Comparison of ENCODE assay signal across 20 cellular contexts in the genomic region with DNA sequence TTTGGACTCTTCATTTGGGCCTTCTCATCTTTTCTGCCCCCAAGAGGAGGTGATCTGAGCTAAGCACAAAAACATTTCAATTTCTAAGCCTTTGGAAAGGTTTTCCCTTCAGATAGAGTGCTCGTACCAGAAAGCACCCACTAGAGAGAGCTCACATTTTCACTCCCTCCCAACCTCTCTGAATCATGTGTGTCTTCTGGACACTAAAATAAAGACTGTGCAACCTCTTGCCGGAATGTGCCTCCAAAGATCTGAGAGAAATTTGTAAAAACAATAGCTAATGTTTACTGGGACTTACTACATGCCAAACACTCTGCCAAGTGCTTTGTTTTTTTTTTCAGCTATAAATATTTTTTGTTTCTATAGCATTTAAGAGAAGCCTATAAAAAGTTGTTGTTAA.
A peak's percentile ranks its signal among the peaks of the same experiment; 100 is the strongest.
DNase-seq lines count a peak whose midpoint lies in the region; ATAC-seq, FAIRE-seq and TF ChIP-seq lines count a peak whose summit lies in the region.
"Had no signal": no experiment of that assay in that cellular context is flagged by ENCODE, and none has a peak within 500 bp of the region (broad histone marks: within the 10 kb centered on the region; RNA-seq: fewer than 3 reads in every experiment).

No MANE protein-coding gene starts in this region.

- no peaks in the 10 kb centered on the region for H3K79me1 ChIP-seq in H1 (ENCODE audit: low read depth, low read length)

- no peak overlapping the region for H4K5ac ChIP-seq in H1 (ENCODE audit: insufficient read length, low read depth, low read length)

- H4K8ac ChIP-seq in H1 (ENCODE audit: extremely low read depth, insufficient read depth, low read length): peak overlapping the region; percentile 45; the same call in 1 of the 2 replicates

- no peak overlapping the region for H3K4me3 Mint-ChIP-seq in HFFc6
- H3K4me3 Mint-ChIP-seq: CD4-positive, CD25-positive, alpha-beta regulatory T cell had no signal

- DNase-seq in HFFc6 (no peak), H1 (ENCODE audit: low read depth in 1 of 2, low spot score in 2 of 2) (no peak), fibroblast of villous mesenchyme (ENCODE audit: low read depth) (peak; percentile 59), sciatic nerve (ENCODE audit: low spot score) (no peak), NCI-H2171 treated with DMSO at 0.1 percent for 48 hours (lab: John Stamatoyannopoulos, UW) (no peak), aorta (no peak), breast epithelium (ENCODE audit: low spot score in 2 of 2) (no peak)
- DNase-seq: CD4-positive, CD25-positive, alpha-beta regulatory T cell; NCI-H1048; NCI-H1436; NCI-H1930; NCI-H526; OCI-M1; SJCRH30 had no signal

- H3K4me1 ChIP-seq in H1 (replicated peaks in 1 of 4; ENCODE audit: control insufficient read depth in 3 of 4, insufficient read depth in 4 of 4, low read length in 3 of 4): no peaks in the 10 kb centered on the region
- H3K4me1 ChIP-seq in aorta (ENCODE audit: control insufficient read depth in 1 of 2, insufficient read depth in 2 of 2, low read length in 2 of 2): peaks cover 3 to 7% of the 10 kb centered on the region in 2 donors
- H3K4me1 ChIP-seq in breast epithelium: no peaks in the 10 kb centered on the region
- H3K4me1 ChIP-seq: A549, SJCRH30 had no signal

- peaks cover 73% of the 10 kb centered on the region for H3K4me1 Mint-ChIP-seq in HFFc6 (ENCODE audit: low read depth)
- H3K4me1 Mint-ChIP-seq: CD4-positive, CD25-positive, alpha-beta regulatory T cell had no signal

- H3K4me2 ChIP-seq in H1 (ENCODE audit: insufficient read depth in 1 of 2, low read depth in 2 of 2, low read length in 2 of 2): no peak overlapping the region
- H3K4me2 ChIP-seq: A549 had no signal

- no peak for FAIRE-seq in H1 (lab: Jason Lieb, UNC)
- FAIRE-seq: A549, GM19239, H54, K562, RCC 7860 had no signal

- H3K36me3 Mint-ChIP-seq in HFFc6 (ENCODE audit: low read depth): no peaks in the 10 kb centered on the region; the same call in 1 of the 2 replicates
- H3K36me3 Mint-ChIP-seq: CD4-positive, CD25-positive, alpha-beta regulatory T cell had no signal

- H3K9me3 Mint-ChIP-seq in HFFc6: no peaks in the 10 kb centered on the region

- TF ChIP-seq CTCF in HFFc6 (IDR thresholded peaks at IDR 0.05): no peak
- no peak for TF ChIP-seq CTCF in H1 (IDR thresholded peaks at IDR 0.05; ENCODE audit: control extremely low read depth in 1 of 3, insufficient read depth in 1 of 3, low read depth in 1 of 3, low read length in 3 of 3)
- no peak for TF ChIP-seq CTCF in fibroblast of villous mesenchyme (IDR thresholded peaks at IDR 0.05; ENCODE audit: insufficient read depth, low read depth, low read length)
- TF ChIP-seq CTCF in breast epithelium (IDR thresholded peaks at IDR 0.05): no peak

- H4K91ac ChIP-seq in H1 (replicated peaks; ENCODE audit: insufficient read length, low read length): no peak overlapping the region

- H3K9me3 ChIP-seq in H1 (ENCODE audit: insufficient read depth in 2 of 2, low read depth in 1 of 2, low read length in 1 of 2): no peaks in the 10 kb centered on the region
- no peaks in the 10 kb centered on the region for H3K9me3 ChIP-seq in aorta (ENCODE audit: control insufficient read depth, low read length)
- no peaks in the 10 kb centered on the region for H3K9me3 ChIP-seq in breast epithelium
- H3K9me3 ChIP-seq: A549 had no signal

- no peaks in the 10 kb centered on the region for H3K36me3 ChIP-seq in H1 (ENCODE audit: control insufficient read depth in 2 of 4, insufficient read depth in 4 of 4, low read length in 3 of 4)
- no peaks in the 10 kb centered on the region for H3K36me3 ChIP-seq in aorta (ENCODE audit: control insufficient read depth in 1 of 2, insufficient read depth in 2 of 2, low read length in 1 of 2)
- H3K36me3 ChIP-seq in breast epithelium: no peaks in the 10 kb centered on the region
- H3K36me3 ChIP-seq: SJCRH30 had no signal

- no peak overlapping the region for H3K27ac ChIP-seq in H1 (ENCODE audit: low read depth, low read length)
- H3K27ac ChIP-seq in aorta (ENCODE audit: low read depth in 1 of 2, low read length in 2 of 2): no peak overlapping the region
- no peak overlapping the region for H3K27ac ChIP-seq in breast epithelium
- H3K27ac ChIP-seq: A549, SJCRH30 had no signal

- TF ChIP-seq EP300 in H1 (IDR thresholded peaks at IDR 0.05; ENCODE audit: borderline replicate concordance in 1 of 2, low read depth in 2 of 2, low read length in 2 of 2): no peak

- no peaks in the 10 kb centered on the region for H3K23me2 ChIP-seq in H1 (ENCODE audit: low read depth, low read length)

- no peak overlapping the region for H3K9ac ChIP-seq in H1 (replicated peaks in 1 of 4; ENCODE audit: extremely low read depth in 1 of 4, low read depth in 3 of 4, low read length in 3 of 4)

- H2BK20ac ChIP-seq in H1 (ENCODE audit: low read length): no peak overlapping the region

- no peak overlapping the region for H2BK15ac ChIP-seq in H1 (ENCODE audit: low read length)

- intact Hi-C loops in sciatic nerve (cut with DNase I): no loop called here
- intact Hi-C loops in aorta (cut with DNase I): loop anchor here in 1 of 2 donors (5.0 to 10.0 kb wide), 3 partner anchors 195 to 697 kb away; a partner anchor contains a TSS
- intact Hi-C loops in breast epithelium (cut with DNase I; ENCODE audit: low total_unique reads): no loop called here

- TF ChIP-seq POLR2A in H1 (IDR thresholded peaks at IDR 0.05; ENCODE audit: control extremely low read depth in 1 of 2, low read depth in 2 of 2, low read length in 2 of 2) (no peak), breast epithelium (IDR thresholded peaks at IDR 0.05) (no peak)

- H2BK120ac ChIP-seq in H1 (replicated peaks; ENCODE audit: low read depth, low read length): no peak overlapping the region

- peaks cover 4% of the 10 kb centered on the region for H3K27me3 Mint-ChIP-seq in HFFc6 (ENCODE audit: insufficient read depth)
- H3K27me3 Mint-ChIP-seq: CD4-positive, CD25-positive, alpha-beta regulatory T cell had no signal

- WGBS in H1 (ENCODE audit: extremely low coverage in 1 of 2, insufficient coverage in 1 of 2, insufficient read length in 1 of 2, insufficient replicate concordance in 2 of 2, low coverage in 1 of 2, low lambda C conversion rate in 2 of 2, missing lambda C conversion rate in 1 of 2), 2 experiments: 86% methylated on average over 2 of the region's 2 CpGs; no CpG with 5 or more reads in 1 of the 2 experiments
- WGBS in aorta, 2 donors: 8 to 9% methylated on average over 2 of the region's 2 CpGs

- peak overlapping the region; percentile 37; the same call in 1 of the 2 replicates for H3K27ac Mint-ChIP-seq in HFFc6
- H3K27ac Mint-ChIP-seq: CD4-positive, CD25-positive, alpha-beta regulatory T cell had no signal

- no peak overlapping the region for H3K4ac ChIP-seq in H1 (replicated peaks; ENCODE audit: insufficient read length, low read depth, low read length)

- H3K4me3 ChIP-seq in H1 (ENCODE audit: extremely low read depth in 1 of 4, insufficient read depth in 2 of 4, low read depth in 3 of 4, low read length in 4 of 4): no peak overlapping the region
- H3K4me3 ChIP-seq in fibroblast of villous mesenchyme (ENCODE audit: low read depth, low read length): no peak overlapping the region
- no peak overlapping the region for H3K4me3 ChIP-seq in aorta (ENCODE audit: low read length in 2 of 2)
- H3K4me3 ChIP-seq in breast epithelium: no peak overlapping the region
- H3K4me3 ChIP-seq: A549, K562, SJCRH30 had no signal

- POLR2A ChIA-PET in H1 (lab: Charles Lee; ENCODE audit: partially characterized antibody): interaction anchor here (1.1 kb wide), 1 partner anchor 9 kb away, joined by 3 read pairs; no protein-coding TSS in a partner anchor

- H2AK5ac ChIP-seq in H1 (ENCODE audit: low read depth, low read length): no peak overlapping the region

- H3K27me3 ChIP-seq in H1 (replicated peaks in 1 of 4; ENCODE audit: control insufficient read depth in 3 of 4, extremely low read depth in 1 of 4, insufficient read depth in 3 of 4, low read length in 3 of 4) (no peaks in the 10 kb centered on the region), aorta (ENCODE audit: control insufficient read depth in 1 of 2, insufficient read depth in 2 of 2, low read length in 1 of 2) (no peaks in the 10 kb centered on the region), breast epithelium (no peaks in the 10 kb centered on the region)
- H3K27me3 ChIP-seq: SJCRH30 had no signal

- H3K79me2 ChIP-seq in H1 (ENCODE audit: control insufficient read depth in 1 of 2, insufficient read depth in 2 of 2, low read length in 2 of 2): no peaks in the 10 kb centered on the region

- no peak overlapping the region for H2BK12ac ChIP-seq in H1 (ENCODE audit: low read depth, low read length)

- H3K14ac ChIP-seq in H1 (ENCODE audit: insufficient read length): no peak overlapping the region

- H3K23ac ChIP-seq in H1 (ENCODE audit: insufficient read length): no peak overlapping the region

- H2AFZ ChIP-seq in H1 (ENCODE audit: low read length): no peak overlapping the region

- CTCF ChIA-PET in H1 (lab: Charles Lee; ENCODE audit: partially characterized antibody): interaction anchor here (0.8 to 2.0 kb wide), 9 partner anchors 9 to 696 kb away, joined by 3 to 8 read pairs (median 3); a partner anchor contains a TSS

- no peaks in the 10 kb centered on the region for H4K20me1 ChIP-seq in H1 (replicated peaks in 1 of 2; ENCODE audit: control insufficient read depth in 1 of 2, insufficient read depth in 2 of 2, low read length in 2 of 2)

- peak; percentile 63 for ATAC-seq in sciatic nerve
- ATAC-seq in HG03175 (IDR thresholded peaks at IDR 0.05; ENCODE audit: unreplicated experiment): no peak
- ATAC-seq in aorta (ENCODE audit: low FRiP score): no peak
- ATAC-seq: A549, K562 had no signal

- H2BK5ac ChIP-seq in H1 (ENCODE audit: low read depth, low read length): no peak overlapping the region

- H3K56ac ChIP-seq in H1 (replicated peaks; ENCODE audit: insufficient read length, low read depth, low read length): no peak overlapping the region

- no peak overlapping the region for H3K18ac ChIP-seq in H1 (ENCODE audit: extremely low read depth, low read length)

- no peak for TF ChIP-seq RAD21 in H1 (IDR thresholded peaks at IDR 0.05 in 1 of 2, conservative IDR thresholded peaks at IDR 0.05 in 1 of 2; ENCODE audit: low read depth in 2 of 2, low read length in 2 of 2)
